In genomic region chr3:134397755-134398154, GRCh38 we compare ENCODE assay signal across 24 cellular contexts. TPM values are rescaled to one million over a fixed set of nuclear protein-coding genes. Genes with fewer than 3 reads are reported as not detected.
"Had no signal": no experiment of that assay in that cellular context is flagged by ENCODE, and none has a peak within 500 bp of the region (broad histone marks: within the 10 kb centered on the region; RNA-seq: fewer than 3 reads in every experiment).

No MANE protein-coding gene starts in this region.

- DNase-seq: kidney; left ventricle myocardium inferior; mesendoderm; naive B cell; natural killer cell; nephron progenitor cell; occipital lobe; right lobe of liver; stimulated activated CD4-positive, alpha-beta T cell treated with anti-CD3 and anti-CD28 coated beads, Interleukin-1b, Interleukin-23, amount 100 ng/mL, for 48 hours; stimulated activated CD4-positive, alpha-beta T cell treated with anti-CD3 and anti-CD28 coated beads, Interleukin-2, amount 100 ng/mL, for 48 hours; stimulated activated CD4-positive, alpha-beta T cell treated with anti-CD3 and anti-CD28 coated beads, Interleukin-4, amount 100 ng/mL, for 4 hours; stimulated activated CD8-positive, alpha-beta memory T cell treated with anti-CD3 and anti-CD28 coated beads, Interleukin-4, amount 100 ng/mL, for 48 hours; stimulated activated naive CD4-positive, alpha-beta T cell treated with Interleukin-2 at 50 U/mL for 16 hours; stimulated activated naive CD8-positive, alpha-beta T cell treated with anti-CD3 and anti-CD28 coated beads, Interleukin-15, amount 100 ng/mL, for 72 hours; substantia nigra; uterus had no signal

- H3K79me2 ChIP-seq: parathyroid adenoma had no signal

- H3K36me3 ChIP-seq: left ventricle myocardium inferior, neural progenitor cell, neutrophil, right atrium auricular region, right lobe of liver, tibial nerve, uterus had no signal

- H3K4me1 ChIP-seq: neural progenitor cell, parathyroid adenoma, right lobe of liver, uterus had no signal

- H3K9ac ChIP-seq: neural progenitor cell, parathyroid adenoma had no signal

- H3K9me3 ChIP-seq: neutrophil, right lobe of liver, uterus had no signal

- H3K4me3 ChIP-seq: left ventricle myocardium inferior, lung, neural progenitor cell, right atrium auricular region, right lobe of liver, smooth muscle cell, tibial nerve, uterus had no signal

- H3K4me2 ChIP-seq: neural progenitor cell, smooth muscle cell had no signal

- H2AFZ ChIP-seq: neural progenitor cell, parathyroid adenoma had no signal

- H3K27ac ChIP-seq: neural progenitor cell, neutrophil, parathyroid adenoma, right lobe of liver, uterus had no signal

- H3K27me3 ChIP-seq: neutrophil, right atrium auricular region, right lobe of liver, tibial nerve, uterus had no signal

- ATAC-seq: natural killer cell; right lobe of liver; stimulated activated memory B cell treated with anti-CD40 and anti-IgM and Interleukin-4, amounts not matched to agents 10 μg/mL and 1 μg/mL and 100 μg/mL, for 72 hours; stimulated activated naive CD8-positive, alpha-beta T cell treated with anti-CD3 and anti-CD28 coated beads, Interleukin-15, amount 100 ng/mL, for 72 hours had no signal

- FAIRE-seq: kidney had no signal

RNA-seq across cellular contexts. Expression of gene AMOTL2, which starts 23.5 kb away (rescaled TPM):
- total RNA-seq: natural killer cell had no signal
